ENCODE assay signal across 21 cellular contexts in genomic region chr3:64218329-64218728, GRCh38. TPM values are rescaled to one million over a fixed set of nuclear protein-coding genes. Genes with fewer than 3 reads are reported as not detected.
"Had no signal": no experiment of that assay in that cellular context is flagged by ENCODE, and none has a peak within 500 bp of the region (broad histone marks: within the 10 kb centered on the region; RNA-seq: fewer than 3 reads in every experiment).

No MANE protein-coding gene starts in this region.

- H3K27ac ChIP-seq: lower lobe of right lung, ovary, psoas muscle, skin epidermis, spleen, suprapubic skin, thyroid gland had no signal

- H3K4me3 ChIP-seq: lower lobe of right lung, ovary, psoas muscle, skin epidermis, spleen, suprapubic skin, thyroid gland, upper lobe of left lung had no signal

- H3K36me3 ChIP-seq: lower lobe of right lung, ovary, spleen, suprapubic skin, thyroid gland, upper lobe of left lung had no signal

- H3K9me3 Mint-ChIP-seq: effector memory CD8-positive, alpha-beta T cell; naive thymus-derived CD8-positive, alpha-beta T cell; nephron progenitor cell; stimulated activated memory B cell treated with anti-CD40 and anti-IgM and Interleukin-4, amounts not matched to agents 10 μg/mL and 1 μg/mL and 100 μg/mL, for 72 hours had no signal

- H3K36me3 Mint-ChIP-seq: naive thymus-derived CD8-positive, alpha-beta T cell; stimulated activated memory B cell treated with anti-CD40 and anti-IgM and Interleukin-4, amounts not matched to agents 10 μg/mL and 1 μg/mL and 100 μg/mL, for 72 hours had no signal

- H3K27ac Mint-ChIP-seq: effector memory CD8-positive, alpha-beta T cell; naive thymus-derived CD8-positive, alpha-beta T cell; nephron progenitor cell; stimulated activated memory B cell treated with anti-CD40 and anti-IgM and Interleukin-4, amounts not matched to agents 10 μg/mL and 1 μg/mL and 100 μg/mL, for 72 hours had no signal

- H3K27me3 ChIP-seq: ovary, suprapubic skin, thyroid gland, upper lobe of left lung had no signal

- H3K9me3 ChIP-seq: lower lobe of right lung, ovary, psoas muscle, spleen, suprapubic skin, thyroid gland, upper lobe of left lung had no signal

- DNase-seq: cortex of kidney; effector memory CD8-positive, alpha-beta T cell; erythroblast; head of caudate nucleus; left ventricle myocardium superior; lower lobe of right lung; naive thymus-derived CD8-positive, alpha-beta T cell; nephron progenitor cell; occipital lobe; ovary; posterior cingulate gyrus; psoas muscle; right cardiac atrium; spleen; stimulated activated CD4-positive, alpha-beta T cell treated with anti-CD3 and anti-CD28 coated beads, Interleukin-4, amount 100 ng/mL, for 4 hours; stimulated activated naive CD8-positive, alpha-beta T cell treated with anti-CD3 and anti-CD28 coated beads, Interleukin-15, Interleukin-2, amounts not matched to agents 100 U/mL and 50 U/mL, for 24 hours; thyroid gland; upper lobe of left lung had no signal

- H3K4me1 Mint-ChIP-seq: naive thymus-derived CD8-positive, alpha-beta T cell had no signal

- H3K4me3 Mint-ChIP-seq: effector memory CD8-positive, alpha-beta T cell; naive thymus-derived CD8-positive, alpha-beta T cell; nephron progenitor cell; stimulated activated memory B cell treated with anti-CD40 and anti-IgM and Interleukin-4, amounts not matched to agents 10 μg/mL and 1 μg/mL and 100 μg/mL, for 72 hours had no signal

- ATAC-seq: effector memory CD8-positive, alpha-beta T cell; left ventricle myocardium superior; lower lobe of right lung; naive thymus-derived CD8-positive, alpha-beta T cell; psoas muscle; right cardiac atrium; stimulated activated memory B cell treated with anti-CD40 and anti-IgM and Interleukin-4, amounts not matched to agents 10 μg/mL and 1 μg/mL and 100 μg/mL, for 72 hours; stimulated activated naive CD8-positive, alpha-beta T cell treated with anti-CD3 and anti-CD28 coated beads, Interleukin-15, Interleukin-2, amounts not matched to agents 100 U/mL and 50 U/mL, for 24 hours had no signal

- H3K27me3 Mint-ChIP-seq: stimulated activated memory B cell treated with anti-CD40 and anti-IgM and Interleukin-4, amounts not matched to agents 10 μg/mL and 1 μg/mL and 100 μg/mL, for 72 hours had no signal

RNA-seq across cellular contexts. Expression of gene PRICKLE2, which starts 6.9 kb away (rescaled TPM):
- total RNA-seq: naive thymus-derived CD8-positive, alpha-beta T cell had no signal
- polyA plus RNA-seq: naive thymus-derived CD8-positive, alpha-beta T cell had no signal
